In the genomic region with DNA sequence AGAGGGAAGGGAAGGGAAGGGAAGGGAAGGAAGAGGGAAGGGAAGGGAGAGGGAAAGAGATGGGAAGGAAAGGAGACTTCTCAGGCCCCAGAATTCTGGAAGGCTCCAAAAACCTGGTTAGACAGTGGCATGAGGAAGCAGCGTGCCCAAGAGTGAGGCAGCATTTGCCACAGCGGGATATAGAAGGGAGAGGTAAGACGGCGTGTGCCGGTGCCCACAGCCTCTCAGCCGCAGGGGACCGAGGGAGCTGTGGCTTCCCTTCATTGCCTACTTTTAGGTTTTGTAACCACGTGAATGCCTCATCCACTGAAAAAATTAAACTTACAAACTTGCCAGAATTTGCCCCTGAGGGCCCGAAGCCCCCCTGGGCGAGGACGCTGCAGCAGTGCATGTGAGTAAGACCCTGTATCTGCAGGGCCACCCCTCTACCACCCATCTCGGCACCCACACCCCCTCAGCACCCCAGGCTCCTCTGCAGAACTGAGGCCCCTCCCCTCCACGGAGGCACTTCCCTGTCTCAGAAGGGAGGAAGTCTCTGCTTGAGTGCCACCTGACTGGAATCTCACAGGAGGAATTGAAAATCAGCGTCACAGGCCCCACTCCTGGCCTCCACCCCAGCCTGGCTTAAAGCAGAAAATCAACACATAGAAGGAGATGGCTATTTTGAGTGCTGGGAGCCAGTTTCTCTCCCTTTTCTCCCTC, we compare ENCODE assay signal across 11 cellular contexts. TPM values are rescaled to one million over a fixed set of nuclear protein-coding genes. Genes with fewer than 3 reads are reported as not detected.
DNase-seq lines count a peak whose midpoint lies in the region; ATAC-seq and TF ChIP-seq lines count a peak whose summit lies in the region.
"Had no signal": no experiment of that assay in that cellular context is flagged by ENCODE, and none has a peak within 500 bp of the region (broad histone marks: within the 10 kb centered on the region; RNA-seq: fewer than 3 reads in every experiment).

No MANE protein-coding gene starts in this region.

- no peaks in the 10 kb centered on the region for H3K36me3 ChIP-seq in gastroesophageal sphincter

- H3K4me1 ChIP-seq in gastroesophageal sphincter, result peaks cover 0 to 23% (median 5%) of the 10 kb centered on the region in 3 donors

- TF ChIP-seq CTCF in gastroesophageal sphincter (IDR thresholded peaks at IDR 0.05) (no peak), progenitor cell of endocrine pancreas (IDR thresholded peaks at IDR 0.05; ENCODE audit: unreplicated experiment) (no peak)

- no peak for DNase-seq in activated naive CD4-positive, alpha-beta T cell treated with anti-CD3 and anti-CD28 coated beads, Interleukin-2, amount 50 U/mL, for 72 hours (ENCODE audit: low spot score in 2 of 2)
- DNase-seq in naive B cell (peak; percentile 9), ureter (ENCODE audit: low spot score) (peak; percentile 58), NCI-H69 (lab: John Stamatoyannopoulos, UW) (no peak), progenitor cell of endocrine pancreas (ENCODE audit: low spot score, unreplicated experiment) (no peak)
- no peak for DNase-seq in activated CD4-positive, alpha-beta T cell treated with anti-CD3 and anti-CD28 coated beads, Interleukin-2, amount 50 U/mL, for 1 hour
- DNase-seq: activated naive CD8-positive, alpha-beta T cell treated with anti-CD3 and anti-CD28 coated beads for 36 hours; natural killer cell had no signal

- no peak for TF ChIP-seq EP300 in gastroesophageal sphincter (IDR thresholded peaks at IDR 0.05)

- H3K27me3 Mint-ChIP-seq in activated naive CD4-positive, alpha-beta T cell treated with anti-CD3 and anti-CD28 coated beads, Interleukin-2, amount 50 U/mL, for 24 hours, result peaks cover 9% of the 10 kb centered on the region
- H3K27me3 Mint-ChIP-seq in naive B cell, result peaks cover 5 to 18% (median 18%) of the 10 kb centered on the region in 3 donors
- H3K27me3 Mint-ChIP-seq in progenitor cell of endocrine pancreas, result peaks cover 22% of the 10 kb centered on the region

- peaks cover 10% of the 10 kb centered on the region for H3K27me3 ChIP-seq in gastroesophageal sphincter

- WGBS in gastroesophageal sphincter (ENCODE audit: low coverage in 1 of 2), 2 donors, result 86 to 95% methylated on average over 7 to 9 of the region's 14 CpGs

- H3K9me3 Mint-ChIP-seq in activated naive CD4-positive, alpha-beta T cell treated with anti-CD3 and anti-CD28 coated beads, Interleukin-2, amount 50 U/mL, for 24 hours, result no peaks in the 10 kb centered on the region
- no peaks in the 10 kb centered on the region for H3K9me3 Mint-ChIP-seq in activated naive CD4-positive, alpha-beta T cell treated with anti-CD3 and anti-CD28 coated beads, Interleukin-2, amount 50 U/mL, for 72 hours
- no peaks in the 10 kb centered on the region for H3K9me3 Mint-ChIP-seq in naive B cell
- H3K9me3 Mint-ChIP-seq in progenitor cell of endocrine pancreas (ENCODE audit: low read depth), result no peaks in the 10 kb centered on the region
- H3K9me3 Mint-ChIP-seq: activated naive CD8-positive, alpha-beta T cell treated with anti-CD3 and anti-CD28 coated beads for 36 hours; natural killer cell had no signal

- no peak for TF ChIP-seq POLR2A in gastroesophageal sphincter (IDR thresholded peaks at IDR 0.05)

- no peak overlapping the region for H3K4me3 ChIP-seq in gastroesophageal sphincter

- H3K27ac Mint-ChIP-seq in activated naive CD4-positive, alpha-beta T cell treated with anti-CD3 and anti-CD28 coated beads, Interleukin-2, amount 50 U/mL, for 24 hours, result peak overlapping the region; percentile 74
- H3K27ac Mint-ChIP-seq in activated naive CD4-positive, alpha-beta T cell treated with anti-CD3 and anti-CD28 coated beads, Interleukin-2, amount 50 U/mL, for 72 hours, result peak overlapping the region in 1 of 2 donors; percentile 37
- H3K27ac Mint-ChIP-seq in naive B cell (peak overlapping the region in 3 of 6 donors; percentile 36 to 84 (median 82)), progenitor cell of endocrine pancreas (no peak overlapping the region)
- H3K27ac Mint-ChIP-seq: activated naive CD8-positive, alpha-beta T cell treated with anti-CD3 and anti-CD28 coated beads for 36 hours; natural killer cell had no signal

- no peaks in the 10 kb centered on the region for H3K36me3 Mint-ChIP-seq in activated naive CD4-positive, alpha-beta T cell treated with anti-CD3 and anti-CD28 coated beads, Interleukin-2, amount 50 U/mL, for 24 hours
- H3K36me3 Mint-ChIP-seq in activated naive CD4-positive, alpha-beta T cell treated with anti-CD3 and anti-CD28 coated beads, Interleukin-2, amount 50 U/mL, for 72 hours, result no peaks in the 10 kb centered on the region
- H3K36me3 Mint-ChIP-seq in naive B cell, result peaks cover 0 to 6% of the 10 kb centered on the region in 2 donors
- no peaks in the 10 kb centered on the region for H3K36me3 Mint-ChIP-seq in progenitor cell of endocrine pancreas (ENCODE audit: insufficient read depth)
- H3K36me3 Mint-ChIP-seq: activated naive CD8-positive, alpha-beta T cell treated with anti-CD3 and anti-CD28 coated beads for 36 hours; natural killer cell had no signal

- ATAC-seq in activated naive CD4-positive, alpha-beta T cell treated with anti-CD3 and anti-CD28 coated beads, Interleukin-2, amount 50 U/mL, for 72 hours, result no peak
- ATAC-seq in gastroesophageal sphincter (peak; percentile 42), naive B cell (ENCODE audit: low read depth in 2 of 2) (peak; percentile 70 to 77)
- ATAC-seq: natural killer cell had no signal

- peak overlapping the region in 3 of 4 donors; percentile 52 to 57 (median 56) for H3K27ac ChIP-seq in gastroesophageal sphincter
- H3K27ac ChIP-seq: VCaP had no signal

- no peak overlapping the region for H3K4me3 Mint-ChIP-seq in activated naive CD4-positive, alpha-beta T cell treated with anti-CD3 and anti-CD28 coated beads, Interleukin-2, amount 50 U/mL, for 24 hours
- peak overlapping the region in 7 of 8 donors; percentile 22 to 80 (median 52) for H3K4me3 Mint-ChIP-seq in naive B cell
- no peak overlapping the region for H3K4me3 Mint-ChIP-seq in progenitor cell of endocrine pancreas (ENCODE audit: low read depth)
- H3K4me3 Mint-ChIP-seq: activated naive CD8-positive, alpha-beta T cell treated with anti-CD3 and anti-CD28 coated beads for 36 hours; natural killer cell had no signal

- peaks cover 12% of the 10 kb centered on the region for H3K4me1 Mint-ChIP-seq in activated naive CD4-positive, alpha-beta T cell treated with anti-CD3 and anti-CD28 coated beads, Interleukin-2, amount 50 U/mL, for 24 hours
- H3K4me1 Mint-ChIP-seq in naive B cell, result peaks cover 15 to 21% (median 20%) of the 10 kb centered on the region in 3 donors
- H3K4me1 Mint-ChIP-seq in progenitor cell of endocrine pancreas (ENCODE audit: low read depth), result peaks cover 2% of the 10 kb centered on the region

- H3K9me3 ChIP-seq in gastroesophageal sphincter, result no peaks in the 10 kb centered on the region

RNA-seq across cellular contexts. Expression of a gene that starts 58.1 kb away (rescaled TPM):
- not detected for total RNA-seq in activated naive CD4-positive, alpha-beta T cell treated with anti-CD3 and anti-CD28 coated beads, Interleukin-2, amount 50 U/mL, for 72 hours
- not detected for total RNA-seq in gastroesophageal sphincter
- polyA plus RNA-seq in naive B cell (ENCODE audit: low read depth in 6 of 6), result not detected
- total RNA-seq in ureter, result not detected
- total RNA-seq in progenitor cell of endocrine pancreas, result 1.3 and 1.4 TPM in 2 replicates
- total RNA-seq: activated naive CD8-positive, alpha-beta T cell treated with anti-CD3 and anti-CD28 coated beads for 36 hours; natural killer cell had no signal

Comparison
In these comparisons a context has a peak if more than half of its experiments do, and no peak if none do; other contexts are left out.
1. H3K4me3 Mint-ChIP-seq: peak in naive B cell (7 of 8); none in activated naive CD4-positive, alpha-beta T cell treated with anti-CD3 and anti-CD28 coated beads, Interleukin-2, amount 50 U/mL, for 24 hours (single experiment) and progenitor cell of endocrine pancreas (single experiment).
2. ATAC-seq: peak in gastroesophageal sphincter (single experiment) and naive B cell (2 of 2); none in activated naive CD4-positive, alpha-beta T cell treated with anti-CD3 and anti-CD28 coated beads, Interleukin-2, amount 50 U/mL, for 72 hours (0 of 2).
3. DNase-seq: peak in naive B cell (single experiment) and ureter (single experiment); none in activated naive CD4-positive, alpha-beta T cell treated with anti-CD3 and anti-CD28 coated beads, Interleukin-2, amount 50 U/mL, for 72 hours (0 of 2), NCI-H69 (single experiment), progenitor cell of endocrine pancreas (single experiment) and activated CD4-positive, alpha-beta T cell treated with anti-CD3 and anti-CD28 coated beads, Interleukin-2, amount 50 U/mL, for 1 hour (single experiment).